ENCODE assay signal across 1 cellular context in the genomic region with DNA sequence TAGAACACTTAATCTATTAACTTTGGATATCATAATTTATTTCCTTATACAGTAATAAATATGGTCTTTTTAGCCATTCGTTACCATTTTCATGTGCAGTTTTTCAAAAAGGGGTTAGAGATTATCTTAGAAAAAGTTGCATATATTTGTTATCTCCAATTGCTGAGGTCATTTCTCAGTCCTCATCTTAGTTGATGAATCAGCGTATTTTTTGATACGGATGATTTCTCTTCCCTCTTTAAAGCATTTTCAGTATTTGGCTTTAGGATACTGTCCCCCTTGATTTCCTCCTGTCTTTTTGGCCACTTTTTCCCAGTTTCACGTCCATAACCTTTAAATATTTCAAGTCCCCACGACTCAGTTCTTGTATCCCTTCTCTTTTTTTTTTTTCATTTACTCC.
TF ChIP-seq lines count a peak whose summit lies in the region.

No MANE protein-coding gene starts in this region.

TF ChIP-seq in HepG2, 621 proteins besides CTCF, POLR2A, EP300 and RAD21:
- TF ChIP-seq MAFF (IDR thresholded peaks at IDR 0.05; ENCODE audit: low read depth, low read length) (peak; percentile 90), MZF1 (CRISPR knock-in tag; IDR thresholded peaks at IDR 0.05; ENCODE audit: borderline replicate concordance) (no peak), MAFK (conservative IDR thresholded peaks at IDR 0.05 in 1 of 2, IDR thresholded peaks at IDR 0.05 in 1 of 2; ENCODE audit: low read length in 2 of 2) (peak; percentile 90 to 94), ZNF580 (CRISPR knock-in tag; IDR thresholded peaks at IDR 0.05; ENCODE audit: borderline replicate concordance, low read depth) (no peak)
